14 cellular contexts compared by ENCODE assay signal in the genomic region with DNA sequence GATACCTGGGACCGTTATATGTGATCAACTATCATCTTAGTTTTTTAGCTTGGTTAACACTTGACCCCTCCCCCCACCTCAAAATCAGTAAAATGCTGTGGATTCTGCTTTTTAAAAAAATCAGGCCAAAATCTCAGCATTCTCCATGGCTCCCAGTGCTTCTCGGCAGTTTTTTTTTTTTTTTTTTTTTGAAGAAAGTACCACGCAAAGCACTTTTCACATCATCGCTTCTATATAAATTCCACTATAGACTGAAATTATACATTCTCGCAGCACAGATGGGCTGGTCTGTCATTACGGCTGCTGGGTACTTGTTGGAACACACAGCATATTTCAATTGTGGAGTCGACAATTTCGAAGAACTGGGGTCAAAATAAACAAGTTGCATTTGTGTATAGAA.
DNase-seq lines count a peak whose midpoint lies in the region; ATAC-seq and TF ChIP-seq lines count a peak whose summit lies in the region.
"Had no signal": no experiment of that assay in that cellular context is flagged by ENCODE, and none has a peak within 500 bp of the region (broad histone marks: within the 10 kb centered on the region; RNA-seq: fewer than 3 reads in every experiment).

No MANE protein-coding gene starts in this region.

- H3K27me3 ChIP-seq in upper lobe of left lung, result no peaks in the 10 kb centered on the region

- peaks cover 1% of the 10 kb centered on the region for H3K36me3 Mint-ChIP-seq in activated naive CD4-positive, alpha-beta T cell treated with anti-CD3 and anti-CD28 coated beads, Interleukin-2, amount 50 U/mL, for 24 hours

- no peak for TF ChIP-seq CTCF in upper lobe of left lung (IDR thresholded peaks at IDR 0.05)

- H3K4me3 Mint-ChIP-seq in activated naive CD4-positive, alpha-beta T cell treated with anti-CD3 and anti-CD28 coated beads, Interleukin-2, amount 50 U/mL, for 24 hours, result no peak overlapping the region
- H3K4me3 Mint-ChIP-seq: immature natural killer cell; stimulated activated naive B cell treated with anti-CD40 and anti-IgM and Interleukin-4, amounts not matched to agents 10 μg/mL and 1 μg/mL and 100 μg/mL, for 72 hours had no signal

- peak overlapping the region; percentile 12 for H3K27ac Mint-ChIP-seq in activated naive CD4-positive, alpha-beta T cell treated with anti-CD3 and anti-CD28 coated beads, Interleukin-2, amount 50 U/mL, for 24 hours
- H3K27ac Mint-ChIP-seq: immature natural killer cell; stimulated activated naive B cell treated with anti-CD40 and anti-IgM and Interleukin-4, amounts not matched to agents 10 μg/mL and 1 μg/mL and 100 μg/mL, for 72 hours had no signal

- no peak for DNase-seq in activated naive CD4-positive, alpha-beta T cell treated with Interleukin-2 at 50 U/mL for 16 hours
- no peak for DNase-seq in caudate nucleus (lab: John Stamatoyannopoulos, UW)
- DNase-seq in myocyte (ENCODE audit: low read depth), result peak; percentile 48
- no peak for DNase-seq in upper lobe of left lung
- no peak for DNase-seq in effector CD8-positive, alpha-beta T cell (lab: John Stamatoyannopoulos, UW)
- no peak for DNase-seq in activated CD4-positive, alpha-beta T cell treated with anti-CD3 and anti-CD28 coated beads, Interleukin-2, amount 50 U/mL, for 1 hour
- no peak for DNase-seq in glomerular visceral epithelial cell (ENCODE audit: extremely low spot score)
- DNase-seq: ACHN; DMS53; immature natural killer cell; PC-9; stimulated activated naive B cell treated with anti-CD40 and anti-IgM and Interleukin-4, amounts not matched to agents 10 μg/mL and 1 μg/mL and 100 μg/mL, for 72 hours had no signal

- H3K4me3 ChIP-seq in upper lobe of left lung, result peak overlapping the region in 1 of 4 donors; percentile 73
- H3K4me3 ChIP-seq: K562, PC-9 had no signal

- no peak for TF ChIP-seq EP300 in upper lobe of left lung (IDR thresholded peaks at IDR 0.05)

- no peaks in the 10 kb centered on the region for H3K9me3 ChIP-seq in upper lobe of left lung

- ATAC-seq in upper lobe of left lung (ENCODE audit: low FRiP score in 2 of 2), result no peak
- ATAC-seq: K562; stimulated activated naive B cell treated with anti-CD40 and anti-IgM and Interleukin-4, amounts not matched to agents 10 μg/mL and 1 μg/mL and 100 μg/mL, for 72 hours had no signal

- WGBS in upper lobe of left lung, 2 donors, result 62 to 63% methylated on average over 8 of the region's 8 CpGs

- H3K27me3 Mint-ChIP-seq in activated naive CD4-positive, alpha-beta T cell treated with anti-CD3 and anti-CD28 coated beads, Interleukin-2, amount 50 U/mL, for 24 hours, result no peaks in the 10 kb centered on the region
- H3K27me3 Mint-ChIP-seq: stimulated activated naive B cell treated with anti-CD40 and anti-IgM and Interleukin-4, amounts not matched to agents 10 μg/mL and 1 μg/mL and 100 μg/mL, for 72 hours had no signal

- peaks cover 53 to 85% (median 69%) of the 10 kb centered on the region in 4 donors for H3K4me1 ChIP-seq in upper lobe of left lung

- H3K9me3 Mint-ChIP-seq in activated naive CD4-positive, alpha-beta T cell treated with anti-CD3 and anti-CD28 coated beads, Interleukin-2, amount 50 U/mL, for 24 hours, result no peaks in the 10 kb centered on the region
- H3K9me3 Mint-ChIP-seq: immature natural killer cell; stimulated activated naive B cell treated with anti-CD40 and anti-IgM and Interleukin-4, amounts not matched to agents 10 μg/mL and 1 μg/mL and 100 μg/mL, for 72 hours had no signal

- TF ChIP-seq POLR2A in upper lobe of left lung (IDR thresholded peaks at IDR 0.05), result no peak

- H3K4me1 Mint-ChIP-seq in activated naive CD4-positive, alpha-beta T cell treated with anti-CD3 and anti-CD28 coated beads, Interleukin-2, amount 50 U/mL, for 24 hours, result peaks cover 13% of the 10 kb centered on the region

- peaks cover 0 to 14% (median 8%) of the 10 kb centered on the region in 4 donors for H3K36me3 ChIP-seq in upper lobe of left lung

- H3K27ac ChIP-seq in caudate nucleus (ENCODE audit: low read depth, low read length) (peak overlapping the region; percentile 98), upper lobe of left lung (peak overlapping the region; percentile 23 to 99 (median 96))
